In the genomic region with DNA sequence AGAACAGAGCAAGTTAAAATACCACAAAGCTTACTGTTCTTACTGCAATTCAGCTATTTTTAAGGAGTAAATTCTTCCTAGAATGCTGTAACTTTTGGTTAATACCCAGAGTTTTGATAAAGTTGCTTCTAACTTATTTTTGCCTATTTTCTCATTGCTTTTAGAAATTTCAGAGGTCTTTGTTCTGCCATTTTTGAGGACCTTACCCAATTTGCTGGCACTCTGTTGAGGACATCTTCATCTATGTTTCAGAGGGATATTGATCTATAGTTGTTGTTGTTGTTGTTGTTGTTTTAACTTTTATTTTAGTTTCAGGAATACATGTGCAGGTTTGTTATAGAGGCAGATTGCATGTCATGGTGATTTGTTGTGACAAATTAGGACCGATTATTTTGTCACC, we compare ENCODE assay signal across 28 cellular contexts.
"Had no signal": no experiment of that assay in that cellular context is flagged by ENCODE, and none has a peak within 500 bp of the region (broad histone marks: within the 10 kb centered on the region; RNA-seq: fewer than 3 reads in every experiment).

No MANE protein-coding gene starts in this region.

- H3K27ac ChIP-seq: stomach, suprapubic skin, testis, thoracic aorta, thyroid gland, tibial artery, tibial nerve, transverse colon, upper lobe of left lung, upper lobe of right lung, uterus, vagina had no signal

- H3K4me1 ChIP-seq: stomach, suprapubic skin, testis, thyroid gland, tibial artery, tibial nerve, transverse colon, upper lobe of left lung, upper lobe of right lung, uterus, vagina had no signal

- H3K9me3 ChIP-seq: testis, thyroid gland had no signal

- H3K27ac Mint-ChIP-seq: stimulated activated effector memory CD8-positive, alpha-beta T cell treated with anti-CD3 and anti-CD28 coated beads, Interleukin-12 subunit alpha, Interleukin-12 subunit beta, amount 100 ng/mL, for 72 hours; stimulated activated memory B cell treated with anti-CD40 and anti-IgM and Interleukin-4, amounts not matched to agents 10 μg/mL and 1 μg/mL and 100 μg/mL, for 72 hours; stimulated activated naive B cell treated with anti-CD40 and anti-IgM and Interleukin-4, amounts not matched to agents 10 μg/mL and 1 μg/mL and 100 μg/mL, for 72 hours; stimulated activated naive CD8-positive, alpha-beta T cell treated with anti-CD3 and anti-CD28 coated beads, Interleukin-15, amount 100 ng/mL, for 72 hours; stimulated activated naive CD8-positive, alpha-beta T cell treated with anti-CD3 and anti-CD28 coated beads, Interleukin-15, Interleukin-2, amounts not matched to agents 100 ng/mL and 50 ng/mL, for 24 hours; type B pancreatic cell had no signal

- H3K36me3 ChIP-seq: stomach, suprapubic skin, thoracic aorta, thyroid gland, tibial artery, tibial nerve, transverse colon, upper lobe of left lung, upper lobe of right lung, uterus, vagina had no signal

- ATAC-seq: stimulated activated effector memory CD8-positive, alpha-beta T cell treated with anti-CD3 and anti-CD28 coated beads, Interleukin-12 subunit alpha, Interleukin-12 subunit beta, amount 100 ng/mL, for 72 hours; stimulated activated memory B cell treated with anti-CD40 and anti-IgM and Interleukin-4, amounts not matched to agents 10 μg/mL and 1 μg/mL and 100 μg/mL, for 72 hours; stimulated activated naive B cell treated with anti-CD40 and anti-IgM and Interleukin-4, amounts not matched to agents 10 μg/mL and 1 μg/mL and 100 μg/mL, for 72 hours; stimulated activated naive CD8-positive, alpha-beta T cell treated with anti-CD3 and anti-CD28 coated beads, Interleukin-15, amount 100 ng/mL, for 72 hours; stimulated activated naive CD8-positive, alpha-beta T cell treated with anti-CD3 and anti-CD28 coated beads, Interleukin-15, Interleukin-2, amounts not matched to agents 100 U/mL and 50 U/mL, for 24 hours; upper lobe of right lung had no signal

- H3K27me3 Mint-ChIP-seq: stimulated activated memory B cell treated with anti-CD40 and anti-IgM and Interleukin-4, amounts not matched to agents 10 μg/mL and 1 μg/mL and 100 μg/mL, for 72 hours; stimulated activated naive B cell treated with anti-CD40 and anti-IgM and Interleukin-4, amounts not matched to agents 10 μg/mL and 1 μg/mL and 100 μg/mL, for 72 hours; stimulated activated naive CD8-positive, alpha-beta T cell treated with anti-CD3 and anti-CD28 coated beads, Interleukin-15, amount 100 ng/mL, for 72 hours; type B pancreatic cell had no signal

- DNase-seq: stimulated activated CD4-positive, alpha-beta T cell treated with anti-CD3 and anti-CD28 coated beads, Interleukin-2, amount 100 ng/mL, for 48 hours; stimulated activated CD4-positive, alpha-beta T cell treated with anti-CD3 and anti-CD28 coated beads, Interleukin-4, amount 100 ng/mL, for 1 hour; stimulated activated CD4-positive, alpha-beta T cell treated with anti-CD3 and anti-CD28 coated beads, Interleukin-4, amount 100 ng/mL, for 24 hours; stimulated activated CD4-positive, alpha-beta T cell treated with anti-CD3 and anti-CD28 coated beads, Interleukin-4, amount 100 ng/mL, for 4 hours; stimulated activated CD8-positive, alpha-beta memory T cell treated with anti-CD3 and anti-CD28 coated beads, Interleukin-4, amount 100 ng/mL, for 48 hours; stimulated activated naive B cell treated with anti-CD40 and anti-IgM and Interleukin-4, amounts not matched to agents 10 μg/mL and 1 μg/mL and 100 μg/mL, for 72 hours; stimulated activated naive CD4-positive, alpha-beta T cell; stimulated activated naive CD4-positive, alpha-beta T cell treated with Interleukin-2 at 50 U/mL for 16 hours; stimulated activated naive CD8-positive, alpha-beta T cell treated with anti-CD3 and anti-CD28 coated beads, Interleukin-15, amount 100 ng/mL, for 72 hours; stimulated activated naive CD8-positive, alpha-beta T cell treated with anti-CD3 and anti-CD28 coated beads, Interleukin-15, Interleukin-2, amounts not matched to agents 100 U/mL and 50 U/mL, for 24 hours; stomach; substantia nigra; testis; thyroid gland; tibial artery; transverse colon; upper lobe of left lung; upper lobe of right lung; uterus had no signal

- H3K4me3 ChIP-seq: stomach, suprapubic skin, testis, thoracic aorta, thyroid gland, tibial artery, tibial nerve, transverse colon, upper lobe of left lung, upper lobe of right lung, uterus, vagina had no signal

- H3K4me1 Mint-ChIP-seq: stimulated activated effector memory CD8-positive, alpha-beta T cell treated with anti-CD3 and anti-CD28 coated beads, Interleukin-12 subunit alpha, Interleukin-12 subunit beta, amount 100 ng/mL, for 72 hours; stimulated activated memory B cell treated with anti-CD40 and anti-IgM and Interleukin-4, amounts not matched to agents 10 μg/mL and 1 μg/mL and 100 μg/mL, for 72 hours; stimulated activated naive B cell treated with anti-CD40 and anti-IgM and Interleukin-4, amounts not matched to agents 10 μg/mL and 1 μg/mL and 100 μg/mL, for 72 hours; stimulated activated naive CD8-positive, alpha-beta T cell treated with anti-CD3 and anti-CD28 coated beads, Interleukin-15, amount 100 ng/mL, for 72 hours had no signal

- H3K4me3 Mint-ChIP-seq: stimulated activated effector memory CD8-positive, alpha-beta T cell treated with anti-CD3 and anti-CD28 coated beads, Interleukin-12 subunit alpha, Interleukin-12 subunit beta, amount 100 ng/mL, for 72 hours; stimulated activated memory B cell treated with anti-CD40 and anti-IgM and Interleukin-4, amounts not matched to agents 10 μg/mL and 1 μg/mL and 100 μg/mL, for 72 hours; stimulated activated naive B cell treated with anti-CD40 and anti-IgM and Interleukin-4, amounts not matched to agents 10 μg/mL and 1 μg/mL and 100 μg/mL, for 72 hours; stimulated activated naive CD8-positive, alpha-beta T cell treated with anti-CD3 and anti-CD28 coated beads, Interleukin-15, amount 100 ng/mL, for 72 hours; stimulated activated naive CD8-positive, alpha-beta T cell treated with anti-CD3 and anti-CD28 coated beads, Interleukin-15, Interleukin-2, amounts not matched to agents 100 ng/mL and 50 ng/mL, for 24 hours; type B pancreatic cell had no signal

- H3K36me3 Mint-ChIP-seq: stimulated activated effector memory CD8-positive, alpha-beta T cell treated with anti-CD3 and anti-CD28 coated beads, Interleukin-12 subunit alpha, Interleukin-12 subunit beta, amount 100 ng/mL, for 72 hours had no signal

- FAIRE-seq: urothelium cell line had no signal

- H3K27me3 ChIP-seq: stomach, suprapubic skin, testis, thyroid gland, tibial artery, tibial nerve, transverse colon, upper lobe of left lung, upper lobe of right lung, uterus, vagina had no signal
